Comparison of ENCODE assay signal across 15 cellular contexts in genomic region chr9:95382433-95382832, GRCh38.
"Had no signal": no experiment of that assay in that cellular context is flagged by ENCODE, and none has a peak within 500 bp of the region (broad histone marks: within the 10 kb centered on the region; RNA-seq: fewer than 3 reads in every experiment).

No MANE protein-coding gene starts in this region.

- H3K27ac ChIP-seq: brain microvascular endothelial cell, gastrocnemius medialis, pancreas, upper lobe of left lung had no signal

- DNase-seq: activated CD4-positive, alpha-beta T cell treated with anti-CD3 and anti-CD28 coated beads, Interleukin-2, amount 50 U/mL, for 4 hours; activated effector memory CD4-positive, alpha-beta T cell treated with anti-CD3 and anti-CD28 coated beads, Interleukin-2, amount 50 U/mL, for 16 hours; activated T-cell treated with anti-CD3 and anti-CD28 coated beads, Interleukin-2, amount 50 U/mL, for 24 hours; brain microvascular endothelial cell; cerebellar nuclear complex; effector memory CD8-positive, alpha-beta T cell; gastrocnemius medialis; kidney; naive B cell; pancreas; stimulated activated CD4-positive, alpha-beta T cell treated with anti-CD3 and anti-CD28 coated beads, Interleukin-4, amount 100 ng/mL, for 1 hour; stimulated activated CD8-positive, alpha-beta memory T cell treated with anti-CD3 and anti-CD28 coated beads, Interleukin-4, amount 100 ng/mL, for 48 hours; stimulated activated naive CD8-positive, alpha-beta T cell treated with anti-CD3 and anti-CD28 coated beads, Interleukin-15, Interleukin-2, amounts not matched to agents 100 U/mL and 50 U/mL, for 24 hours; upper lobe of left lung had no signal

- FAIRE-seq: kidney, pancreas had no signal

- H3K4me1 ChIP-seq: gastrocnemius medialis, pancreas, upper lobe of left lung had no signal

- H3K9me3 ChIP-seq: gastrocnemius medialis, pancreas, upper lobe of left lung had no signal

- ATAC-seq: activated naive CD4-positive, alpha-beta T cell treated with anti-CD3 and anti-CD28 coated beads, Interleukin-2, amount 50 U/mL, for 72 hours; effector memory CD8-positive, alpha-beta T cell; gastrocnemius medialis; pancreas; stimulated activated naive CD8-positive, alpha-beta T cell treated with anti-CD3 and anti-CD28 coated beads, Interleukin-15, Interleukin-2, amounts not matched to agents 100 U/mL and 50 U/mL, for 24 hours had no signal

- H3K4me3 ChIP-seq: gastrocnemius medialis, pancreas, upper lobe of left lung had no signal

- H3K27me3 ChIP-seq: brain microvascular endothelial cell, pancreas, upper lobe of left lung had no signal

- H3K36me3 ChIP-seq: brain microvascular endothelial cell, gastrocnemius medialis, pancreas, upper lobe of left lung had no signal
